ENCODE assay signal across 7 cellular contexts in genomic region chr11:45917623-45918330, GRCh38.
DNase-seq lines count a peak whose midpoint lies in the region; ATAC-seq lines count a peak whose summit lies in the region.

Gene PEX16 (minus strand): TSS chr11:45917877. CDS start chr11:45917811, 66 bp downstream.

- DNase-seq in NCI-H2081 (lab: John Stamatoyannopoulos, UW) (peak; percentile 99), T1000 (lab: John Stamatoyannopoulos, UW) (peak; percentile 93), astrocyte of the hippocampus (ENCODE audit: low read depth, low spot score) (peak; percentile 100), hippocampal formation (lab: John Stamatoyannopoulos, UW) (peak; percentile 95 to 97), retina (peak; percentile 96)

- ATAC-seq in GM18508 (IDR thresholded peaks at IDR 0.05; ENCODE audit: insufficient read depth, unreplicated experiment) (peak; percentile 81), HG03025 (IDR thresholded peaks at IDR 0.05; ENCODE audit: low FRiP score, unreplicated experiment) (peak; percentile 76)

Comparison
In these comparisons a context has a peak if more than half of its experiments do, and no peak if none do; other contexts are left out.
1. Peak in every context shown above with its lines: DNase-seq and ATAC-seq.